In the genomic region with DNA sequence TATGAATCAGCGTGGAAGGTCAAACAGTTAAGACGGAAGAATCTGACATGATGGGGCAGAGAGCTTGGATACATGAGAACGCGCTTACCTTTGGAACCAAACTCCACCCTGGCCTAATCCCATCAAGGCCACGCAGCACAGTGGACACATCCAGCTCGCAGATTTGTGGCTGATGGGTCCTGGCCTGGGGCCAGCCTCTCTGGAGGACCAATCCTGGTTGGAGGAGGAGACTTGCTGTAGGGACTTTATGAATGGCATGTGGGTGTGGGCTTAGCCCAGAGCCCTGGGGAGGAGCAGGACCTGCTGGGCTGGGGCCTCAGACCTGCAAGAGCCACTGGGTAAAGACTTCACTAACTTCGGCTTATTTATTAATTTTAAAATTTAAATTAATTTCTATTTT, we compare ENCODE assay signal across 22 cellular contexts.
"Had no signal": no experiment of that assay in that cellular context is flagged by ENCODE, and none has a peak within 500 bp of the region (broad histone marks: within the 10 kb centered on the region; RNA-seq: fewer than 3 reads in every experiment).

No MANE protein-coding gene starts in this region.

- H3K9ac ChIP-seq: parathyroid adenoma had no signal

- H3K4me1 ChIP-seq: parathyroid adenoma, prostate gland, transverse colon had no signal

- DNase-seq: cortex of kidney; dorsolateral prefrontal cortex; effector CD8-positive, alpha-beta T cell; heart left ventricle; hippocampal formation; immature natural killer cell; left ventricle myocardium inferior; mesenchymal stem cell; naive B cell; sigmoid colon; stimulated activated naive CD4-positive, alpha-beta T cell; stomach; transverse colon had no signal

- H2AFZ ChIP-seq: parathyroid adenoma had no signal

- ATAC-seq: esophagus mucosa, heart left ventricle had no signal

- H3K4me3 ChIP-seq: dorsolateral prefrontal cortex, heart left ventricle, left ventricle myocardium inferior, lung, prostate gland, sigmoid colon, skin epidermis, stomach, thoracic aorta, transverse colon had no signal

- H3K27ac ChIP-seq: dorsolateral prefrontal cortex, heart left ventricle, left ventricle myocardium inferior, parathyroid adenoma, prostate gland, sigmoid colon, skin epidermis, stomach, thoracic aorta, transverse colon had no signal

- FAIRE-seq: endometrium, frontal cortex, keratinocyte had no signal

- H3K9me3 ChIP-seq: heart left ventricle, left ventricle myocardium inferior, prostate gland, sigmoid colon, stomach, thoracic aorta, transverse colon had no signal

- H3K36me3 ChIP-seq: heart left ventricle, left ventricle myocardium inferior, prostate gland, sigmoid colon, stomach, thoracic aorta, transverse colon had no signal

- H3K79me2 ChIP-seq: parathyroid adenoma had no signal
